Comparison of ENCODE assay signal across 8 cellular contexts in the genomic region with DNA sequence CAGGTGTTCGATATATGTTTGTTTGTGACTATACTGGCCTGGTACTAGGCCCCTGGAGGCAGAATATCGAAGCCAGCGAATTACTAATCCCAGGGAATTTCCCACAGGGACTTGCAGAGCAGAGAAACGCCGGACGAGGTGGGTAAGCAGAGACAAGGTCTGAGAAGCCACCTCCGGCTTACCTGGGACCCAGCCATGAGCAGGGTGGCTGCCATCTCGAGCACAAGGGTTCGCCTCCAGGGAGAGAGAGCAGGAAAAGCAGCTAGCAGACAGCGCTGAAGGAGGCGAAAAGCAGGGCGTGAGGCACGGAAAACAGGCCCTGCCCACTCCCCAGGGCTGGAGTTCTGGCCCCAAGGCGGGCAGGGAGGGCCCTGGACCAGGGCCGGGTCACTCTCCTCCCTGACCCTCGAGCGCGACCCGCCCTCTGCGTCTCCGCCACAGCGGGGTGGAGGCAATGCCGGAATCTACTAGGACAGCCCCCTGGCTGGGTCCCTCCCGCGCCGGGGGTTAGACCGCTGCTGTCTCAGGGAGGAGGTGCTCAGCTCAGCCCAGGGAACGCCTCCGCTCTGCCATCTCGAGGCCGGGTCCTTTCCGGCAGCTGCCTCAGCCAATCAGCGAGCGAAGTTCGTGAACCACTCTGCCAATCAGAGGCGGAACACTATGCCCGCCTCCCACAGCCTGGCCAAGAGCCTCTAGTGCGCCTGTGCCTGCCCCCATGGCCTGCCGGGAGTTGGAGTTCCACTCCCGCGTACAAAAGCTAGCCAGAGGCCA. TPM values are rescaled to one million over a fixed set of nuclear protein-coding genes. Genes with fewer than 3 reads are reported as not detected.
DNase-seq lines count a peak whose midpoint lies in the region; ATAC-seq, FAIRE-seq and TF ChIP-seq lines count a peak whose summit lies in the region.

No MANE protein-coding gene starts in this region.

- H3K36me3 Mint-ChIP-seq in natural killer cell, result peaks cover 8% of the 10 kb centered on the region

- TF ChIP-seq POLR2A in H54 (IDR thresholded peaks at IDR 0.05; ENCODE audit: low read depth, low read length), result peak; percentile 59

- no peaks in the 10 kb centered on the region for H3K27me3 Mint-ChIP-seq in natural killer cell (ENCODE audit: low read depth in 2 of 2)

- CTCF ChIA-PET in RWPE1 (lab: Yijun Ruan, JAX), result interaction anchor here (0.5 kb wide), 1 partner anchor 51 kb away, joined by 3 read pairs; no protein-coding TSS in a partner anchor

- H3K4me3 Mint-ChIP-seq in natural killer cell, result peak overlapping the region; percentile 95

- H3K9me3 Mint-ChIP-seq in natural killer cell, result peaks cover 1% of the 10 kb centered on the region in 2 donors

- DNase-seq in ELF-1 (ENCODE audit: low read depth, low spot score) (peak; percentile 100), H54 (ENCODE audit: insufficient read length, low spot score) (peak; percentile 87), LoVo (ENCODE audit: low spot score) (peak; percentile 99), RWPE1 (ENCODE audit: low spot score) (peak; percentile 99), fibroblast of peridontal ligament (ENCODE audit: extremely low read depth) (peak; percentile 98), natural killer cell (peak; percentile 96)
- DNase-seq in activated T-helper 9 cell treated with anti-CD3 and anti-CD28 coated beads, Interleukin-2, amount 50 U/mL, for 16 hours (ENCODE audit: low read depth), result peak; percentile 95
- peak; percentile 92 to 98 (median 96) for DNase-seq in stimulated activated naive CD4-positive, alpha-beta T cell (lab: John Stamatoyannopoulos, UW)

- peaks cover 35 to 43% of the 10 kb centered on the region in 2 donors for H3K4me1 Mint-ChIP-seq in natural killer cell

- peak; percentile 88 to 96 (median 90) for ATAC-seq in natural killer cell

- no peak for TF ChIP-seq CTCF in RWPE1 (conservative IDR thresholded peaks at IDR 0.05; ENCODE audit: low read depth)
- no peak for TF ChIP-seq CTCF in natural killer cell (IDR thresholded peaks at IDR 0.05)

- H3K27ac Mint-ChIP-seq in natural killer cell, result peak overlapping the region; percentile 93 to 98

- peak overlapping the region; percentile 97 for H3K27ac ChIP-seq in RWPE1

- FAIRE-seq in H54 (lab: Jason Lieb, UNC), result peak; percentile 88

- POLR2A ChIA-PET in RWPE1 (lab: Yijun Ruan, JAX; ENCODE audit: low non-redundant PET), result interaction anchor here (0.6 to 2.2 kb wide), 4 partner anchors 10 to 108 kb away, joined by 3 to 24 read pairs (median 4); a partner anchor contains a TSS

- intact Hi-C loops in natural killer cell (cut with micrococcal nuclease), result loop anchor here (1.0 kb wide), 1 partner anchor 24 kb away; a partner anchor contains a TSS

RNA-seq across cellular contexts. Expression of a gene that starts 1.7 kb away (rescaled TPM):
- 1 to 10 TPM; 4.5 to 7.8 (median 5.7) TPM for total RNA-seq in natural killer cell

RNA-seq across cellular contexts. Expression of a gene that starts 23.9 kb away (rescaled TPM):
- 100 to 1,000 TPM; 126 to 134 (median 128) TPM for total RNA-seq in natural killer cell

RNA-seq across cellular contexts. Expression of a gene that starts 56.6 kb away (rescaled TPM):
- total RNA-seq in natural killer cell, result 1 to 10 TPM in 1 of 3 donors, under 1 TPM in 2; 0.75 to 1.5 (median 0.94) TPM

Comparison
In these comparisons a context has a peak if more than half of its experiments do, and no peak if none do; other contexts are left out.
1. Peak in every context shown above with its lines: DNase-seq, ATAC-seq and H3K27ac ChIP-seq.